ENCODE assay signal across 17 cellular contexts in genomic region chr1:81174811-81175476, GRCh38.
DNase-seq lines count a peak whose midpoint lies in the region; ATAC-seq, FAIRE-seq and TF ChIP-seq lines count a peak whose summit lies in the region.
"Had no signal": no experiment of that assay in that cellular context is flagged by ENCODE, and none has a peak within 500 bp of the region (broad histone marks: within the 10 kb centered on the region; RNA-seq: fewer than 3 reads in every experiment).

No MANE protein-coding gene starts in this region.

- no peaks in the 10 kb centered on the region for H3K9me1 ChIP-seq in endothelial cell of umbilical vein (replicated peaks; ENCODE audit: control insufficient read depth, extremely low read depth, insufficient read depth, low read length)

- H3K79me2 ChIP-seq in GM23338 (replicated peaks; ENCODE audit: insufficient read depth) (no peaks in the 10 kb centered on the region), PC-3 (ENCODE audit: low read length) (no peaks in the 10 kb centered on the region), endothelial cell of umbilical vein (ENCODE audit: control insufficient read depth, insufficient read depth, low read length) (no peaks in the 10 kb centered on the region)

- peaks cover 3% of the 10 kb centered on the region for H3K27me3 Mint-ChIP-seq in GM23338 (ENCODE audit: insufficient read depth, low read depth, poor library complexity)
- no peaks in the 10 kb centered on the region for H3K27me3 Mint-ChIP-seq in effector memory CD8-positive, alpha-beta T cell
- H3K27me3 Mint-ChIP-seq: activated B cell treated with CpG ODN at 0.5 μM for 24 hours, memory B cell had no signal

- H4K20me1 ChIP-seq in GM23338 (replicated peaks; ENCODE audit: insufficient read depth) (no peaks in the 10 kb centered on the region), PC-3 (ENCODE audit: low read length) (no peaks in the 10 kb centered on the region), endothelial cell of umbilical vein (replicated peaks; ENCODE audit: control insufficient read depth, extremely low read depth, insufficient read depth, low read length) (no peaks in the 10 kb centered on the region)

- dilution Hi-C loops in endothelial cell of umbilical vein (cut with MboI; ENCODE audit: extremely low pct_ligation_motif_present, low sequenced_read_pairs): no loop called here

- TF ChIP-seq POLR2A in endothelial cell of umbilical vein (IDR thresholded peaks at IDR 0.05; ENCODE audit: low read depth, low read length): no peak

- no TSS peak for BruUV-seq in PC-3 (replicated peaks; lab: Mats Ljungman, UMichigan)
- BruUV-seq in endothelial cell of umbilical vein (replicated peaks; lab: Mats Ljungman, UMichigan): no TSS peak

- H3F3A ChIP-seq in GM23338 (replicated peaks; ENCODE audit: low read depth) (no peaks in the 10 kb centered on the region), PC-3 (ENCODE audit: low read length, unreplicated experiment) (no peaks in the 10 kb centered on the region)

- no peak; the same call in 2 of the 3 replicates for ATAC-seq in GM23338
- peak; percentile 88 for ATAC-seq in PC-3
- ATAC-seq in effector memory CD8-positive, alpha-beta T cell (replicated peaks): no peak

- H3K27ac ChIP-seq in GM23338 (ENCODE audit: low read depth) (no peak overlapping the region), PC-3 (ENCODE audit: low read length) (peak overlapping the region; percentile 47), endothelial cell of umbilical vein (ENCODE audit: insufficient read depth, low read depth, low read length) (no peak overlapping the region)
- H3K27ac ChIP-seq in effector memory CD4-positive, alpha-beta T cell (ENCODE audit: insufficient read depth, low read length, poor library complexity, severe bottlenecking): no peak overlapping the region
- H3K27ac ChIP-seq: testis had no signal

- POLR2A ChIA-PET in PC-3 (lab: Charles Lee; ENCODE audit: unreplicated experiment) (no interaction called here), endothelial cell of umbilical vein (lab: Charles Lee) (no interaction called here)

- DNase-seq in GM23338 (ENCODE audit: low spot score): peak; percentile 9
- DNase-seq in PC-3: peak; percentile 98
- DNase-seq in endothelial cell of umbilical vein (ENCODE audit: low read depth, low spot score): peak; percentile 11
- peak; percentile 44 for DNase-seq in non-pigmented ciliary epithelial cell (ENCODE audit: low read depth)
- no peak for DNase-seq in NCI-H2227 treated with DMSO at 0.1 percent for 48 hours (lab: John Stamatoyannopoulos, UW)
- DNase-seq in effector memory CD8-positive, alpha-beta T cell: no peak
- DNase-seq in effector memory CD4-positive, alpha-beta T cell: no peak
- DNase-seq in T-helper 9 cell: no peak
- DNase-seq: activated B cell treated with CpG ODN at 0.5 μM for 24 hours, activated T-cell treated with anti-CD3 and anti-CD28 coated beads for 4 hours, COR-L47, NCI-H1105 treated with DMSO at 0.1 percent for 48 hours, NCI-H526 treated with DMSO at 0.1 percent for 48 hours, occipital lobe, SHP77 treated with DMSO at 0.1 percent for 48 hours, testis had no signal

- TF ChIP-seq CTCF in GM23338 (conservative IDR thresholded peaks at IDR 0.05; ENCODE audit: low read depth in 2 of 2) (peak; percentile 22 to 70; a peak in 3 of 4 replicates), PC-3 (conservative IDR thresholded peaks at IDR 0.05; ENCODE audit: low read depth, low read length) (peak; percentile 52), endothelial cell of umbilical vein (IDR thresholded peaks at IDR 0.05; ENCODE audit: extremely low read depth in 1 of 2, insufficient read depth in 1 of 2, low read depth in 1 of 2, low read length in 2 of 2) (no peak)

- H3K36me3 ChIP-seq in GM23338 (ENCODE audit: insufficient read depth) (peaks cover 18% of the 10 kb centered on the region), PC-3 (ENCODE audit: low read depth, low read length) (no peaks in the 10 kb centered on the region), endothelial cell of umbilical vein (ENCODE audit: control insufficient read depth in 2 of 2, extremely low read depth in 1 of 2, insufficient read depth in 2 of 2, low read length in 2 of 2) (no peaks in the 10 kb centered on the region)
- H3K36me3 ChIP-seq in effector memory CD4-positive, alpha-beta T cell (ENCODE audit: control insufficient read depth, insufficient read depth, low read length): no peaks in the 10 kb centered on the region

- intact Hi-C loops in PC-3 (cut with micrococcal nuclease): no loop called here
- intact Hi-C loops in endothelial cell of umbilical vein (cut with micrococcal nuclease): no loop called here

- peaks cover 55% of the 10 kb centered on the region for H3K9me3 Mint-ChIP-seq in GM23338
- H3K9me3 Mint-ChIP-seq in effector memory CD8-positive, alpha-beta T cell: peaks cover 8 to 20% of the 10 kb centered on the region in 2 donors

- H3K9me2 ChIP-seq in GM23338 (ENCODE audit: insufficient read depth): 0 out of 2 replicates have a peak, but pooled peaks cover 6% of the 10 kb centered on the region
- H3K9me2 ChIP-seq in PC-3 (replicated peaks; ENCODE audit: low read length): no peaks in the 10 kb centered on the region

- H3K4me3 Mint-ChIP-seq in GM23338: no peak overlapping the region
- H3K4me3 Mint-ChIP-seq in effector memory CD8-positive, alpha-beta T cell: no peak overlapping the region
- H3K4me3 Mint-ChIP-seq: activated B cell treated with CpG ODN at 0.5 μM for 24 hours, memory B cell had no signal

- FAIRE-seq in endothelial cell of umbilical vein (lab: Jason Lieb, UNC): no peak

- H2AFZ ChIP-seq in GM23338 (no peak overlapping the region), PC-3 (ENCODE audit: low read length) (no peak overlapping the region), endothelial cell of umbilical vein (ENCODE audit: low read depth, low read length) (no peak overlapping the region)

- no peaks in the 10 kb centered on the region for H3K4me1 ChIP-seq in GM23338 (ENCODE audit: insufficient read depth)
- peaks cover 26% of the 10 kb centered on the region for H3K4me1 ChIP-seq in PC-3 (ENCODE audit: insufficient read depth, low read length)
- peaks cover 6% of the 10 kb centered on the region for H3K4me1 ChIP-seq in endothelial cell of umbilical vein (ENCODE audit: control insufficient read depth, extremely low read depth, insufficient read depth, low read length)
- H3K4me1 ChIP-seq in effector memory CD4-positive, alpha-beta T cell (ENCODE audit: control insufficient read depth, insufficient read depth, low read length, poor library complexity, severe bottlenecking): no peaks in the 10 kb centered on the region
- H3K4me1 ChIP-seq: testis had no signal

- no peaks in the 10 kb centered on the region for H3K4me1 Mint-ChIP-seq in GM23338
- H3K4me1 Mint-ChIP-seq in effector memory CD8-positive, alpha-beta T cell (ENCODE audit: low read depth in 2 of 2): no peaks in the 10 kb centered on the region
- H3K4me1 Mint-ChIP-seq: activated B cell treated with CpG ODN at 0.5 μM for 24 hours, memory B cell had no signal

- CTCF ChIA-PET in PC-3 (lab: Charles Lee) (no interaction called here), endothelial cell of umbilical vein (lab: Charles Lee) (no interaction called here)

- H3K27me3 ChIP-seq in GM23338 (ENCODE audit: insufficient read depth): no peaks in the 10 kb centered on the region
- no peaks in the 10 kb centered on the region for H3K27me3 ChIP-seq in PC-3 (ENCODE audit: low read length)
- H3K27me3 ChIP-seq in endothelial cell of umbilical vein (ENCODE audit: control insufficient read depth in 2 of 2, insufficient read depth in 2 of 2, low read length in 2 of 2): no peaks in the 10 kb centered on the region
- no peaks in the 10 kb centered on the region for H3K27me3 ChIP-seq in effector memory CD4-positive, alpha-beta T cell (replicated peaks; ENCODE audit: control insufficient read depth, insufficient read depth, low read length, poor library complexity, severe bottlenecking)
- H3K27me3 ChIP-seq: testis had no signal

- H3K9ac ChIP-seq in PC-3 (ENCODE audit: low read length): no peak overlapping the region
- no peak overlapping the region for H3K9ac ChIP-seq in endothelial cell of umbilical vein (replicated peaks; ENCODE audit: extremely low read depth, insufficient read depth, low read length)

- H3K9me3 ChIP-seq in PC-3 (ENCODE audit: low read length): no peaks in the 10 kb centered on the region
- no peaks in the 10 kb centered on the region for H3K9me3 ChIP-seq in endothelial cell of umbilical vein (replicated peaks; ENCODE audit: control insufficient read depth, insufficient read depth, low read length)
- H3K9me3 ChIP-seq in effector memory CD4-positive, alpha-beta T cell (ENCODE audit: control insufficient read depth, low read length): no peaks in the 10 kb centered on the region
- H3K9me3 ChIP-seq: testis had no signal

- H3K27ac Mint-ChIP-seq in GM23338: no peak overlapping the region
- no peak overlapping the region for H3K27ac Mint-ChIP-seq in effector memory CD8-positive, alpha-beta T cell
- H3K27ac Mint-ChIP-seq: activated B cell treated with CpG ODN at 0.5 μM for 24 hours, memory B cell had no signal

- H3K4me3 ChIP-seq in GM23338 (no peak overlapping the region), PC-3 (ENCODE audit: low read length) (no peak overlapping the region), endothelial cell of umbilical vein (replicated peaks in 1 of 3; ENCODE audit: insufficient read depth in 1 of 3, low read depth in 1 of 3, low read length in 3 of 3) (no peak overlapping the region)
- H3K4me3 ChIP-seq in effector memory CD4-positive, alpha-beta T cell (ENCODE audit: insufficient read depth, low read depth, low read length, poor library complexity, severe bottlenecking): no peak overlapping the region
- H3K4me3 ChIP-seq: testis had no signal

- H3K36me3 Mint-ChIP-seq in GM23338 (ENCODE audit: low read depth): peaks cover 55% of the 10 kb centered on the region
- no peaks in the 10 kb centered on the region for H3K36me3 Mint-ChIP-seq in effector memory CD8-positive, alpha-beta T cell (ENCODE audit: insufficient read depth)
- H3K36me3 Mint-ChIP-seq: memory B cell had no signal

- H3K4me2 ChIP-seq in GM23338 (no peak overlapping the region), PC-3 (ENCODE audit: low read length) (0 out of 2 replicates have a peak overlapping the region, but pooled peaks have one; percentile 2), endothelial cell of umbilical vein (ENCODE audit: insufficient read depth, low read length) (no peak overlapping the region)

TF ChIP-seq in GM23338, 12 proteins besides CTCF, POLR2A, EP300 and RAD21 (continues in another document):
- TF ChIP-seq CREB1 (CRISPR knock-in tag; IDR thresholded peaks at IDR 0.05; ENCODE audit: low read depth): no peak

TF ChIP-seq in endothelial cell of umbilical vein, 7 proteins besides CTCF, POLR2A, EP300 and RAD21:
- TF ChIP-seq FOS (IDR thresholded peaks at IDR 0.05; ENCODE audit: borderline replicate concordance, insufficient read depth, low read length) (peak; percentile 36), MYC (IDR thresholded peaks at IDR 0.05; ENCODE audit: low read depth, low read length) (no peak), GATA2 (IDR thresholded peaks at IDR 0.05; ENCODE audit: insufficient read depth, insufficient read length, low read depth, low read length) (peak; percentile 34)

Comparison
In these comparisons a context has a peak if more than half of its experiments do, and no peak if none do; other contexts are left out.
1. DNase-seq: peak in GM23338 (single experiment), PC-3 (single experiment), endothelial cell of umbilical vein (single experiment) and non-pigmented ciliary epithelial cell (single experiment); none in NCI-H2227 treated with DMSO at 0.1 percent for 48 hours (single experiment), effector memory CD8-positive, alpha-beta T cell (0 of 3), effector memory CD4-positive, alpha-beta T cell (0 of 3) and T-helper 9 cell (single experiment).
2. CTCF ChIP-seq: peak in GM23338 (2 of 2) and PC-3 (single experiment); none in endothelial cell of umbilical vein (0 of 2).